25 cellular contexts compared by ENCODE assay signal in the genomic region with DNA sequence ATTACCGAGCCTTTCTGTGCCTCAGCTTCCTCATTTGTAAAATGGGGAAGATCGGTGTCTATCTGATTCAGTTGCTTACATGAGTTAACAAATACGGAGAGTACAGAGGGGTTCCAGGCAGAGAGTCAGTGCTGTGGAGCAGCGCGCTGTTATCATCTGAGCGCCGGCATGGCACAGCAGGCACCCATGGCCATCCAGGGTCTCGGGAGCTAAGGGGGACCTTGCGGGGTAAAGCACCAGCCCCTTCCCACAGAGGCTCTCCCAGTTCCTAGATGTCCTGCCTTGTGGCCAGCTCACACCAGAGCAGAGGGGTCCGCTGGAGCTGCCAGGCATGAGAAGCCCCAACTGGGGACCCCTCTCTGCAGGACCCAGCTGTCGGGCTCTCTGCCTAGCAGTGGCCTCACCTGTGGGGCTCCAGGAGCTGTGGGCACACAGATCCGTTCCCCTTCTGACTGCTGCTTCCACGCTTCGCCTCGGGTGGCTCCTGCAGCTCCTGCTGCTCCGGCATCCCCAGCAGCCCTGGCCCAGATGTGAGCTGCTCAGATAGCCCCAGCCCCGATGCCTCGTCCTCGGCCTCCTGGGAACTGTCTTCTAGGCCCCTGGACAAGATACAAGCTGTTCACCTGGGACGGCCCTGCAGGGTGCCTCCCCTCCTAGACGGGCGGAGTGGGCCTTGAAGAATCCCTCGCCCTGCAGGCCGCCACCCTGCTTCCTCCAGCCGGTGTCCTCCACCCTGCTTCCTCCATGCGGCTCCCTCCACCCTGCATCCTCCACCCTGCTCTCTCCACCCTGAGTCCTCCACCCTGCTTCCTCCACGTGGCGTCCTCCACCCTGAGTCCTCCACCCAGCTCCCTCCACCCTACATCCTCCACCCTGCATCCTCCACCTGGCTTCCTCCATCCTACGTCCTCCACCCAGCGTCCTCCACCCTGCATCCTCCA. TPM values are rescaled to one million over a fixed set of nuclear protein-coding genes. Genes with fewer than 3 reads are reported as not detected.
DNase-seq lines count a peak whose midpoint lies in the region; ATAC-seq and TF ChIP-seq lines count a peak whose summit lies in the region.
"Had no signal": no experiment of that assay in that cellular context is flagged by ENCODE, and none has a peak within 500 bp of the region (broad histone marks: within the 10 kb centered on the region; RNA-seq: fewer than 3 reads in every experiment).

No MANE protein-coding gene starts in this region.

- no peak overlapping the region for H2AFZ ChIP-seq in GM23338
- H2AFZ ChIP-seq: GM23248 had no signal

- no peaks in the 10 kb centered on the region for H3K9me3 Mint-ChIP-seq in T-helper 1 cell treated with Interleukin-12 subunit alpha and Interleukin-12 subunit beta and Interleukin-4 antibody, amounts not matched to agents 30 μg/mL and 1 μg/mL, for 36 hours
- H3K9me3 Mint-ChIP-seq in GM23338 (no peaks in the 10 kb centered on the region), HFFc6 (no peaks in the 10 kb centered on the region), osteocyte (ENCODE audit: unreplicated experiment) (no peaks in the 10 kb centered on the region)
- H3K9me3 Mint-ChIP-seq: activated naive CD4-positive, alpha-beta T cell treated with anti-CD3 and anti-CD28 coated beads, Interleukin-2, amount 50 U/mL, for 24 hours; neural crest cell had no signal

- H3K79me2 ChIP-seq in GM23338 (replicated peaks; ENCODE audit: insufficient read depth) = no peaks in the 10 kb centered on the region

- no peak overlapping the region for H3K4me3 ChIP-seq in GM23338
- H3K4me3 ChIP-seq: breast epithelium, GM23248, lung, transverse colon had no signal

- H3K4me1 Mint-ChIP-seq in T-helper 1 cell treated with Interleukin-12 subunit alpha and Interleukin-12 subunit beta and Interleukin-4 antibody, amounts not matched to agents 30 μg/mL and 1 μg/mL, for 36 hours (ENCODE audit: low read depth) = peaks cover 24% of the 10 kb centered on the region
- H3K4me1 Mint-ChIP-seq in GM23338 = peaks cover 8% of the 10 kb centered on the region; the same call in 2 of the 3 replicates
- peaks cover 13% of the 10 kb centered on the region for H3K4me1 Mint-ChIP-seq in T-helper 17 cell
- peaks cover 6% of the 10 kb centered on the region; the same call in 1 of the 2 replicates for H3K4me1 Mint-ChIP-seq in HFFc6 (ENCODE audit: low read depth)
- H3K4me1 Mint-ChIP-seq in osteocyte (ENCODE audit: unreplicated experiment) = no peaks in the 10 kb centered on the region

- no peaks in the 10 kb centered on the region for H3K27me3 Mint-ChIP-seq in T-helper 1 cell treated with Interleukin-12 subunit alpha and Interleukin-12 subunit beta and Interleukin-4 antibody, amounts not matched to agents 30 μg/mL and 1 μg/mL, for 36 hours (ENCODE audit: low read depth)
- peaks cover 2% of the 10 kb centered on the region for H3K27me3 Mint-ChIP-seq in GM23338 (ENCODE audit: insufficient read depth, low read depth, poor library complexity)
- H3K27me3 Mint-ChIP-seq in T-helper 17 cell = no peaks in the 10 kb centered on the region
- peaks cover 9% of the 10 kb centered on the region for H3K27me3 Mint-ChIP-seq in HFFc6 (ENCODE audit: insufficient read depth)
- no peaks in the 10 kb centered on the region for H3K27me3 Mint-ChIP-seq in osteocyte (ENCODE audit: unreplicated experiment)
- H3K27me3 Mint-ChIP-seq: activated naive CD4-positive, alpha-beta T cell treated with anti-CD3 and anti-CD28 coated beads, Interleukin-2, amount 50 U/mL, for 24 hours had no signal

- H3K4me1 ChIP-seq in GM23338 (ENCODE audit: insufficient read depth) = no peaks in the 10 kb centered on the region
- H3K4me1 ChIP-seq: BE2C, breast epithelium, transverse colon had no signal

- H3K27me3 ChIP-seq in GM23338 (ENCODE audit: insufficient read depth) = no peaks in the 10 kb centered on the region
- H3K27me3 ChIP-seq: BE2C had no signal

- no peak overlapping the region for H3K4me2 ChIP-seq in GM23338

- intact Hi-C loops in left colon (cut with DNase I, micrococcal nuclease) = no loop called here

- peak overlapping the region; percentile 57 for H3K27ac Mint-ChIP-seq in T-helper 1 cell treated with Interleukin-12 subunit alpha and Interleukin-12 subunit beta and Interleukin-4 antibody, amounts not matched to agents 30 μg/mL and 1 μg/mL, for 36 hours
- H3K27ac Mint-ChIP-seq in GM23338 = no peak overlapping the region
- H3K27ac Mint-ChIP-seq in T-helper 17 cell = peak overlapping the region; percentile 51
- no peak overlapping the region for H3K27ac Mint-ChIP-seq in HFFc6
- H3K27ac Mint-ChIP-seq in osteocyte (ENCODE audit: unreplicated experiment) = no peak overlapping the region
- H3K27ac Mint-ChIP-seq: activated naive CD4-positive, alpha-beta T cell treated with anti-CD3 and anti-CD28 coated beads, Interleukin-2, amount 50 U/mL, for 24 hours had no signal

- H4K20me1 ChIP-seq in GM23338 (replicated peaks; ENCODE audit: insufficient read depth) = no peaks in the 10 kb centered on the region

- no peaks in the 10 kb centered on the region for H3F3A ChIP-seq in GM23338 (replicated peaks; ENCODE audit: low read depth)

- ATAC-seq in GM23338 = no peak
- ATAC-seq in T-helper 17 cell = no peak
- ATAC-seq in left colon = peak; percentile 59
- ATAC-seq: right cardiac atrium had no signal

- H3K27ac ChIP-seq in GM23338 (ENCODE audit: low read depth) = 0 out of 2 replicates have a peak overlapping the region, but pooled peaks have one; percentile 26
- H3K27ac ChIP-seq: breast epithelium, epithelial cell of prostate, GM23248, transverse colon had no signal

- no peaks in the 10 kb centered on the region for H3K9me3 ChIP-seq in T-helper 17 cell (ENCODE audit: control insufficient read depth, low read length, poor library complexity, severe bottlenecking)
- H3K9me3 ChIP-seq: BE2C, breast epithelium, transverse colon had no signal

- peaks cover 42% of the 10 kb centered on the region for H3K36me3 Mint-ChIP-seq in T-helper 1 cell treated with Interleukin-12 subunit alpha and Interleukin-12 subunit beta and Interleukin-4 antibody, amounts not matched to agents 30 μg/mL and 1 μg/mL, for 36 hours (ENCODE audit: low read depth)
- H3K36me3 Mint-ChIP-seq in GM23338 (ENCODE audit: low read depth) = no peaks in the 10 kb centered on the region
- H3K36me3 Mint-ChIP-seq in T-helper 17 cell (ENCODE audit: low read depth) = no peaks in the 10 kb centered on the region
- H3K36me3 Mint-ChIP-seq in HFFc6 (ENCODE audit: low read depth) = no peaks in the 10 kb centered on the region
- H3K36me3 Mint-ChIP-seq in osteocyte (ENCODE audit: unreplicated experiment) = no peaks in the 10 kb centered on the region
- H3K36me3 Mint-ChIP-seq: activated naive CD4-positive, alpha-beta T cell treated with anti-CD3 and anti-CD28 coated beads, Interleukin-2, amount 50 U/mL, for 24 hours had no signal

- H3K9me2 ChIP-seq in GM23338 (ENCODE audit: insufficient read depth) = no peaks in the 10 kb centered on the region

- H3K4me3 Mint-ChIP-seq in T-helper 1 cell treated with Interleukin-12 subunit alpha and Interleukin-12 subunit beta and Interleukin-4 antibody, amounts not matched to agents 30 μg/mL and 1 μg/mL, for 36 hours = no peak overlapping the region
- no peak overlapping the region for H3K4me3 Mint-ChIP-seq in GM23338
- no peak overlapping the region for H3K4me3 Mint-ChIP-seq in T-helper 17 cell
- H3K4me3 Mint-ChIP-seq in HFFc6 = no peak overlapping the region
- no peak overlapping the region for H3K4me3 Mint-ChIP-seq in osteocyte (ENCODE audit: unreplicated experiment)
- H3K4me3 Mint-ChIP-seq: activated naive CD4-positive, alpha-beta T cell treated with anti-CD3 and anti-CD28 coated beads, Interleukin-2, amount 50 U/mL, for 24 hours; neural crest cell had no signal

- no peak for TF ChIP-seq CTCF in GM23338 (conservative IDR thresholded peaks at IDR 0.05; ENCODE audit: low read depth in 2 of 2)
- TF ChIP-seq CTCF in HFFc6 (IDR thresholded peaks at IDR 0.05) = no peak
- no peak for TF ChIP-seq CTCF in osteocyte (IDR thresholded peaks at IDR 0.05)

- H3K36me3 ChIP-seq in GM23338 (ENCODE audit: insufficient read depth) = no peaks in the 10 kb centered on the region
- H3K36me3 ChIP-seq: BE2C, breast epithelium, transverse colon had no signal

- DNase-seq in T-helper 1 cell (no peak), GM23338 (ENCODE audit: low spot score) (no peak), T-helper 17 cell (no peak), left colon (no peak), HFFc6 (no peak), osteocyte (ENCODE audit: extremely low spot score, unreplicated experiment) (no peak), NCI-H1092 (lab: John Stamatoyannopoulos, UW) (no peak)
- DNase-seq: BE2C; DMS153; effector CD4-positive, alpha-beta T cell; NCI-H2081 treated with DMSO at 0.1 percent for 48 hours; NCI-H226; NCI-H748 treated with DMSO at 0.1 percent for 48 hours; SHP77; stimulated activated CD4-positive, alpha-beta T cell treated with anti-CD3 and anti-CD28 coated beads, Interleukin-2, amount 100 ng/mL, for 24 hours; SW 1271; transverse colon had no signal

RNA-seq across cellular contexts. Expression of a gene that starts 10.8 kb away (rescaled TPM):
- 27.6 and 48.0 TPM in 2 replicates for total RNA-seq in GM23338 (2014; rRNA removed; shearing (Covaris generic))
- 230 and 232 TPM in 2 replicates for polyA plus RNA-seq in GM23338 (2016; fragmentation: Nextera tagmentation; extraction: Ambion mirVana)
- total RNA-seq in T-helper 17 cell (10 to 100 TPM; 23.0 to 28.7 TPM), left colon (10 to 100 TPM; 29.7 to 36.0 TPM), osteocyte (37.0 and 43.8 TPM in 2 replicates)
- 10 to 100 TPM; 57.6 to 66.8 (median 64.1) TPM for total RNA-seq in HFFc6 (2021; fragmentation: NEBNext Ultra II Directional; extraction: Animal tissue kit (Norgen Biotek cat#: 25700))

RNA-seq across cellular contexts. Expression of a gene that starts 11.1 kb away (rescaled TPM):
- total RNA-seq in GM23338 (2014; rRNA removed; shearing (Covaris generic)) = 113 and 134 TPM in 2 replicates
- 93.0 and 98.7 TPM in 2 replicates for polyA plus RNA-seq in GM23338 (2016; fragmentation: Nextera tagmentation; extraction: Ambion mirVana)
- 10 to 100 TPM in 1 of 2 donors, 1 to 10 TPM in 1; 9.1 to 32.9 TPM for total RNA-seq in T-helper 17 cell
- total RNA-seq in left colon = 100 to 1,000 TPM; 231 to 293 TPM
- total RNA-seq in HFFc6 (2021; fragmentation: NEBNext Ultra II Directional; extraction: Animal tissue kit (Norgen Biotek cat#: 25700)) = 100 to 1,000 TPM; 289 to 336 (median 313) TPM
- 149 TPM in 2 replicates for total RNA-seq in osteocyte

RNA-seq across cellular contexts. Expression of a gene that starts 16.5 kb away (rescaled TPM):
- 11.6 and 13.6 TPM in 2 replicates for total RNA-seq in GM23338 (2014; rRNA removed; shearing (Covaris generic))
- 7.4 and 7.5 TPM in 2 replicates for polyA plus RNA-seq in GM23338 (2016; fragmentation: Nextera tagmentation; extraction: Ambion mirVana)
- total RNA-seq in T-helper 17 cell (10 to 100 TPM; 21.8 to 34.2 TPM), left colon (1 to 10 TPM; 1.6 to 2.6 TPM), osteocyte (0.34 and 0.43 TPM in 2 replicates)
- total RNA-seq in HFFc6 (2021; fragmentation: NEBNext Ultra II Directional; extraction: Animal tissue kit (Norgen Biotek cat#: 25700)) = 10 to 100 TPM in 2 of 6 experiments, 1 to 10 TPM in 4; 5.2 to 16.1 (median 7.0) TPM

RNA-seq across cellular contexts. Expression of a gene that starts 42.9 kb away (rescaled TPM):
- total RNA-seq in GM23338 (2014; rRNA removed; shearing (Covaris generic)) = 21.8 and 30.1 TPM in 2 replicates
- 5.9 and 6.4 TPM in 2 replicates for polyA plus RNA-seq in GM23338 (2016; fragmentation: Nextera tagmentation; extraction: Ambion mirVana)
- total RNA-seq in T-helper 17 cell = 1 to 10 TPM; 6.9 to 7.4 TPM
- total RNA-seq in left colon = 1 to 10 TPM; 7.7 to 8.0 TPM
- total RNA-seq in HFFc6 (2021; fragmentation: NEBNext Ultra II Directional; extraction: Animal tissue kit (Norgen Biotek cat#: 25700)) = 10 to 100 TPM in 1 of 6 experiments, 1 to 10 TPM in 5; 8.8 to 10.2 (median 9.0) TPM
- 23.8 and 24.9 TPM in 2 replicates for total RNA-seq in osteocyte

RNA-seq across cellular contexts. Expression of a gene that starts 43.4 kb away (rescaled TPM):
- total RNA-seq in GM23338 (2014; rRNA removed; shearing (Covaris generic)) = 34.3 and 36.7 TPM in 2 replicates
- 11.3 and 11.5 TPM in 2 replicates for polyA plus RNA-seq in GM23338 (2016; fragmentation: Nextera tagmentation; extraction: Ambion mirVana)
- total RNA-seq in T-helper 17 cell (1 to 10 TPM; 5.3 to 6.4 TPM), left colon (10 to 100 TPM; 19.1 to 19.6 TPM), osteocyte (8.5 and 9.8 TPM in 2 replicates)
- 10 to 100 TPM in 1 of 6 experiments, 1 to 10 TPM in 5; 7.9 to 10.5 (median 9.1) TPM for total RNA-seq in HFFc6 (2021; fragmentation: NEBNext Ultra II Directional; extraction: Animal tissue kit (Norgen Biotek cat#: 25700))

Comparison
In these comparisons a context has a peak if more than half of its experiments do, and no peak if none do; other contexts are left out.
1. H3K27ac Mint-ChIP-seq: peak in T-helper 1 cell treated with Interleukin-12 subunit alpha and Interleukin-12 subunit beta and Interleukin-4 antibody, amounts not matched to agents 30 μg/mL and 1 μg/mL, for 36 hours (single experiment) and T-helper 17 cell (single experiment); none in GM23338 (single experiment), HFFc6 (single experiment) and osteocyte (single experiment).